17 cellular contexts compared by ENCODE assay signal in the genomic region with DNA sequence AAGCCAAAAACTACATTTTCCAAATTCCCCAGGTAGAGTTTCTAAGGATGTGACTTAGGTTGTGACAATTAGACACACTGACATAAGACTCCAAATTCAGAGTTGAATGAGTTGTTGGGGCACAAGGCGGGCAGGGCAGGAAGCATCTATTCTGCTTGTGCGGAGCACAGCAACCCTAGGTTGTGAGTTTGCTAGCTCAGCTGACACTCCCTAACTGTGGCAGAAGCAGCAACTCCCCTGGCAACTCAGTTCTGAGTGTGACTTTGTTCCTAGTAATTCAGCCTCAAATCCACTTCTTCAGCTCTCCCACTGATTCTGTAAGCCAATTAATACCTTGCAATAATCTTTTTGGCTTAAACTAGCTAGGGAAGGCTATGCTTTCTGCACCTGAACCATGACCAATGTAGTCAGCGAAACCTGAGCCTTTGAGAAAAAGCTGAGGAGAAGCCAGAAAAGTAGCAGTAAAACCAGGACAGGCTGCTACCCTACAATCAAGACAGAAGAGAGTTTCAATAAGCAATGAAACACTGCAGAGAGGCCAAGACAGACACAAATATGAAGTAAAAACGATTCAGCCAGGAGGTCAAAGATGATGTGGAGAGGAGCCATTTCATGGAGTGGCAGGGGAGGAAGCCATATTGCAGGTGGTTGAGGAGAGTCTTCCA. TPM values are rescaled to one million over a fixed set of nuclear protein-coding genes. Genes with fewer than 3 reads are reported as not detected.
DNase-seq lines count a peak whose midpoint lies in the region; ATAC-seq and TF ChIP-seq lines count a peak whose summit lies in the region.
"Had no signal": no experiment of that assay in that cellular context is flagged by ENCODE, and none has a peak within 500 bp of the region (broad histone marks: within the 10 kb centered on the region; RNA-seq: fewer than 3 reads in every experiment).

No MANE protein-coding gene starts in this region.

- H3K27me3 ChIP-seq in mucosa of rectum (ENCODE audit: control insufficient read depth in 2 of 2, insufficient read depth in 2 of 2, low read length in 2 of 2) (no peaks in the 10 kb centered on the region), right atrium auricular region (no peaks in the 10 kb centered on the region)
- H3K27me3 ChIP-seq: esophagus muscularis mucosa, Peyer's patch, vagina had no signal

- TF ChIP-seq CTCF in right atrium auricular region (IDR thresholded peaks at IDR 0.05) = no peak

- ATAC-seq in stimulated activated naive CD8-positive, alpha-beta T cell treated with anti-CD3 and anti-CD28 coated beads, Interleukin-15, amount 100 ng/mL, for 72 hours = no peak
- peak in 3 of 4 experiments; percentile 40 to 52 (median 52) for ATAC-seq in T-cell (replicated peaks in 1 of 4)

- H3K27me3 Mint-ChIP-seq in stimulated activated naive CD8-positive, alpha-beta T cell treated with anti-CD3 and anti-CD28 coated beads, Interleukin-15, Interleukin-2, amounts not matched to agents 100 ng/mL and 50 ng/mL, for 24 hours = no peaks in the 10 kb centered on the region
- no peaks in the 10 kb centered on the region for H3K27me3 Mint-ChIP-seq in stimulated activated naive CD8-positive, alpha-beta T cell treated with anti-CD3 and anti-CD28 coated beads, Interleukin-15, amount 100 ng/mL, for 72 hours
- no peaks in the 10 kb centered on the region for H3K27me3 Mint-ChIP-seq in T-cell

- POLR2A ChIA-PET in T-cell (lab: Charles Lee) = interaction anchor here in 1 of 2 donors (0.6 kb wide), 1 partner anchor 199 kb away, joined by 19 read pairs; no protein-coding TSS in a partner anchor

- H3K27ac ChIP-seq in mucosa of rectum (ENCODE audit: low read depth in 2 of 2, low read length in 2 of 2) = peak overlapping the region; percentile 4 to 36
- H3K27ac ChIP-seq in right atrium auricular region = no peak overlapping the region
- H3K27ac ChIP-seq: esophagus muscularis mucosa, skin epidermis, vagina had no signal

- H3K9me3 ChIP-seq in mucosa of rectum (ENCODE audit: control insufficient read depth in 2 of 2, low read length in 2 of 2) (no peaks in the 10 kb centered on the region), right atrium auricular region (no peaks in the 10 kb centered on the region)
- H3K9me3 ChIP-seq: esophagus muscularis mucosa, Peyer's patch, vagina had no signal

- H3K9ac ChIP-seq in mucosa of rectum (ENCODE audit: low read depth in 1 of 2, low read length in 2 of 2) = no peak overlapping the region

- H3K36me3 Mint-ChIP-seq in stimulated activated naive CD8-positive, alpha-beta T cell treated with anti-CD3 and anti-CD28 coated beads, Interleukin-15, Interleukin-2, amounts not matched to agents 100 ng/mL and 50 ng/mL, for 24 hours (ENCODE audit: low read depth) = no peaks in the 10 kb centered on the region
- H3K36me3 Mint-ChIP-seq in T-cell = no peaks in the 10 kb centered on the region

- peaks cover 34 to 40% of the 10 kb centered on the region in 2 donors for H3K4me1 ChIP-seq in mucosa of rectum (ENCODE audit: control insufficient read depth in 2 of 2, insufficient read depth in 2 of 2, low read length in 2 of 2)
- H3K4me1 ChIP-seq in right atrium auricular region = no peaks in the 10 kb centered on the region
- H3K4me1 ChIP-seq: esophagus muscularis mucosa had no signal

- CTCF ChIA-PET in T-cell (lab: Charles Lee) = no interaction called here

- peaks cover 51% of the 10 kb centered on the region for H3K4me1 Mint-ChIP-seq in stimulated activated naive CD8-positive, alpha-beta T cell treated with anti-CD3 and anti-CD28 coated beads, Interleukin-15, Interleukin-2, amounts not matched to agents 100 ng/mL and 50 ng/mL, for 24 hours (ENCODE audit: low read depth)
- H3K4me1 Mint-ChIP-seq in stimulated activated naive CD8-positive, alpha-beta T cell treated with anti-CD3 and anti-CD28 coated beads, Interleukin-15, amount 100 ng/mL, for 72 hours = peaks cover 53% of the 10 kb centered on the region
- H3K4me1 Mint-ChIP-seq in T-cell = peaks cover 55 to 69% (median 56%) of the 10 kb centered on the region in 3 donors

- H3K36me3 ChIP-seq in mucosa of rectum (ENCODE audit: control insufficient read depth in 2 of 2, insufficient read depth in 2 of 2, low read length in 2 of 2) = no peaks in the 10 kb centered on the region
- H3K36me3 ChIP-seq in right atrium auricular region = no peaks in the 10 kb centered on the region
- H3K36me3 ChIP-seq: esophagus muscularis mucosa, Peyer's patch, vagina had no signal

- H3K9me3 Mint-ChIP-seq in stimulated activated naive CD8-positive, alpha-beta T cell treated with anti-CD3 and anti-CD28 coated beads, Interleukin-15, Interleukin-2, amounts not matched to agents 100 ng/mL and 50 ng/mL, for 24 hours = no peaks in the 10 kb centered on the region
- H3K9me3 Mint-ChIP-seq in stimulated activated naive CD8-positive, alpha-beta T cell treated with anti-CD3 and anti-CD28 coated beads, Interleukin-15, amount 100 ng/mL, for 72 hours = no peaks in the 10 kb centered on the region
- H3K9me3 Mint-ChIP-seq in T-cell = no peaks in the 10 kb centered on the region

- peak overlapping the region; percentile 26 for H3K27ac Mint-ChIP-seq in stimulated activated naive CD8-positive, alpha-beta T cell treated with anti-CD3 and anti-CD28 coated beads, Interleukin-15, Interleukin-2, amounts not matched to agents 100 ng/mL and 50 ng/mL, for 24 hours
- no peak overlapping the region for H3K27ac Mint-ChIP-seq in stimulated activated naive CD8-positive, alpha-beta T cell treated with anti-CD3 and anti-CD28 coated beads, Interleukin-15, amount 100 ng/mL, for 72 hours
- peak overlapping the region; percentile 89 to 96 for H3K27ac Mint-ChIP-seq in T-cell

- H3K4me3 ChIP-seq in mucosa of rectum (ENCODE audit: low read length in 2 of 2) (no peak overlapping the region), right atrium auricular region (no peak overlapping the region)
- H3K4me3 ChIP-seq: esophagus muscularis mucosa, Peyer's patch, skin epidermis, vagina had no signal

- H3K4me3 Mint-ChIP-seq in stimulated activated naive CD8-positive, alpha-beta T cell treated with anti-CD3 and anti-CD28 coated beads, Interleukin-15, Interleukin-2, amounts not matched to agents 100 ng/mL and 50 ng/mL, for 24 hours = no peak overlapping the region
- H3K4me3 Mint-ChIP-seq in stimulated activated naive CD8-positive, alpha-beta T cell treated with anti-CD3 and anti-CD28 coated beads, Interleukin-15, amount 100 ng/mL, for 72 hours = no peak overlapping the region
- H3K4me3 Mint-ChIP-seq in T-cell = peak overlapping the region in 1 of 3 donors; percentile 66

- DNase-seq in stimulated activated naive CD8-positive, alpha-beta T cell treated with anti-CD3 and anti-CD28 coated beads, Interleukin-15, amount 100 ng/mL, for 72 hours = no peak
- peak in 1 of 34 experiments; percentile 16 for DNase-seq in T-cell
- no peak for DNase-seq in UCSD-AML1 (lab: John Stamatoyannopoulos, UW; ENCODE audit: unreplicated experiment)
- DNase-seq in NOMO-1 treated with DMSO at 0.1 percent for 48 hours (lab: John Stamatoyannopoulos, UW; ENCODE audit: unreplicated experiment) = no peak
- no peak for DNase-seq in DMS153 (lab: John Stamatoyannopoulos, UW)
- no peak for DNase-seq in right atrium auricular region (ENCODE audit: low spot score)
- DNase-seq: activated CD8-positive, alpha-beta memory T cell treated with anti-CD3 and anti-CD28 coated beads for 24 hours; dermis blood vessel endothelial cell; islet precursor cell; NCI-H1436; NCI-H510A; Peyer's patch had no signal

RNA-seq across cellular contexts. Expression of gene PAQR8, which starts 30.0 kb away (rescaled TPM):
- total RNA-seq in T-cell (10 to 100 TPM; 12.0 to 35.2 (median 30.2) TPM), right atrium auricular region (1 to 10 TPM; 2.6 to 5.6 TPM)

RNA-seq across cellular contexts. Expression of gene MCM3, which starts 47.4 kb away (rescaled TPM):
- total RNA-seq in T-cell (10 to 100 TPM; 22.9 to 52.1 (median 47.5) TPM), right atrium auricular region (10 to 100 TPM; 18.5 to 20.8 TPM)

Comparison
In these comparisons a context has a peak if more than half of its experiments do, and no peak if none do; other contexts are left out.
1. H3K27ac Mint-ChIP-seq: peak in stimulated activated naive CD8-positive, alpha-beta T cell treated with anti-CD3 and anti-CD28 coated beads, Interleukin-15, Interleukin-2, amounts not matched to agents 100 ng/mL and 50 ng/mL, for 24 hours (single experiment) and T-cell (2 of 2); none in stimulated activated naive CD8-positive, alpha-beta T cell treated with anti-CD3 and anti-CD28 coated beads, Interleukin-15, amount 100 ng/mL, for 72 hours (0 of 2).
2. H3K27ac ChIP-seq: peak in mucosa of rectum (2 of 2); none in right atrium auricular region (0 of 2).